In the genomic region with DNA sequence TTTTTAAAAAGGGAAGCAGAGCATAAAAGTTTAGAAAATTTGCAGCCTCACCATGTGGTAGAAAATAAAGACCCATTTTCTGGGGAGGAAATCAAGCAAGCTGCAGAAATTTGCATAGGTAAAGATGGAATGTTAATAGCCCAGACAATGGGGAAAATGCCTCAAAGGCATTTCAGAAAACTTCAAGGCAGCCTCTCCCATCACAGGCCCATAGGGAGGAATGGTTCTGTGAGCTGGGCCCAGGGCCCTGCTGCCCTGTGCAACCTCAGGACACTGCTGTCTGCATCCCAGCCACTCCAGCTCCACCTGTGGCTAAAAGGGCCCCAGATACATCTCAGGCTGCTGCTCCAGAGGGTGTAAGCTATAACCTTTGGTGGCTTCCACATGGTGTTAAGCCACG, we compare ENCODE assay signal across 27 cellular contexts.
"Had no signal": no experiment of that assay in that cellular context is flagged by ENCODE, and none has a peak within 500 bp of the region (broad histone marks: within the 10 kb centered on the region; RNA-seq: fewer than 3 reads in every experiment).

No MANE protein-coding gene starts in this region.

- H3K27ac ChIP-seq: adrenal gland, ascending aorta, brain microvascular endothelial cell, heart left ventricle, left ventricle myocardium inferior, sigmoid colon, transverse colon had no signal

- H3K9me3 ChIP-seq: adrenal gland, ascending aorta, heart left ventricle, left ventricle myocardium inferior, sigmoid colon, transverse colon had no signal

- ATAC-seq: heart left ventricle; natural killer cell; stimulated activated memory B cell treated with anti-CD40 and anti-IgM and Interleukin-4, amounts not matched to agents 10 μg/mL and 1 μg/mL and 100 μg/mL, for 72 hours had no signal

- H3K4me3 Mint-ChIP-seq: activated naive CD4-positive, alpha-beta T cell treated with anti-CD3 and anti-CD28 coated beads for 36 hours; dendritic cell treated with granulocyte-macrophage colony-stimulating factor and Interleukin-4, amounts not matched to agents 40 ng/mL and 50 ng/mL, for 4 days; immature natural killer cell; natural killer cell; stimulated activated memory B cell treated with anti-CD40 and anti-IgM and Interleukin-4, amounts not matched to agents 10 μg/mL and 1 μg/mL and 100 μg/mL, for 72 hours; T-helper 1 cell treated with Interleukin-12 subunit alpha and Interleukin-12 subunit beta and Interleukin-4 antibody, amounts not matched to agents 30 μg/mL and 1 μg/mL, for 36 hours had no signal

- DNase-seq: activated CD4-positive, alpha-beta T cell treated with anti-CD3 and anti-CD28 coated beads, Interleukin-2, amount 50 U/mL, for 1 hour; activated CD8-positive, alpha-beta memory T cell treated with anti-CD3 and anti-CD28 coated beads for 24 hours; activated CD8-positive, alpha-beta memory T cell treated with anti-CD3 and anti-CD28 coated beads, Interleukin-2, amount 50 U/mL, for 4 hours; activated effector memory CD4-positive, alpha-beta T cell treated with Interleukin-2 at 50 U/mL for 16 hours; activated naive CD4-positive, alpha-beta T cell treated with anti-CD3 and anti-CD28 coated beads for 36 hours; activated T-cell treated with anti-CD3 and anti-CD28 coated beads, Interleukin-2, amount 50 U/mL, for 48 hours; adrenal gland; brain microvascular endothelial cell; caudate nucleus; effector CD4-positive, alpha-beta T cell; heart left ventricle; immature natural killer cell; kidney glomerular epithelial cell; left ventricle myocardium inferior; midbrain; natural killer cell; retina; sigmoid colon; stimulated activated CD4-positive, alpha-beta T cell treated with anti-CD3 and anti-CD28 coated beads, Interleukin-15, amount 100 ng/mL, for 24 hours; T1000; transverse colon had no signal

- H3K27ac Mint-ChIP-seq: activated naive CD4-positive, alpha-beta T cell treated with anti-CD3 and anti-CD28 coated beads for 36 hours; dendritic cell treated with granulocyte-macrophage colony-stimulating factor and Interleukin-4, amounts not matched to agents 40 ng/mL and 50 ng/mL, for 4 days; immature natural killer cell; natural killer cell; progenitor cell of endocrine pancreas; stimulated activated memory B cell treated with anti-CD40 and anti-IgM and Interleukin-4, amounts not matched to agents 10 μg/mL and 1 μg/mL and 100 μg/mL, for 72 hours; T-helper 1 cell treated with Interleukin-12 subunit alpha and Interleukin-12 subunit beta and Interleukin-4 antibody, amounts not matched to agents 30 μg/mL and 1 μg/mL, for 36 hours had no signal

- H3K27me3 ChIP-seq: adrenal gland, ascending aorta, brain microvascular endothelial cell, heart left ventricle, sigmoid colon, transverse colon had no signal

- H3K4me1 ChIP-seq: adrenal gland, ascending aorta, heart left ventricle, left ventricle myocardium inferior, sigmoid colon, transverse colon had no signal

- H3K36me3 ChIP-seq: adrenal gland, ascending aorta, brain microvascular endothelial cell, heart left ventricle, left ventricle myocardium inferior, sigmoid colon, transverse colon had no signal

- H3K4me3 ChIP-seq: adrenal gland, ascending aorta, heart left ventricle, left ventricle myocardium inferior, sigmoid colon, smooth muscle cell, transverse colon had no signal

- H3K4me2 ChIP-seq: smooth muscle cell had no signal

- H3K36me3 Mint-ChIP-seq: immature natural killer cell; natural killer cell; stimulated activated memory B cell treated with anti-CD40 and anti-IgM and Interleukin-4, amounts not matched to agents 10 μg/mL and 1 μg/mL and 100 μg/mL, for 72 hours had no signal

- H3K4me1 Mint-ChIP-seq: immature natural killer cell; natural killer cell; stimulated activated memory B cell treated with anti-CD40 and anti-IgM and Interleukin-4, amounts not matched to agents 10 μg/mL and 1 μg/mL and 100 μg/mL, for 72 hours had no signal

- H3K27me3 Mint-ChIP-seq: dendritic cell treated with granulocyte-macrophage colony-stimulating factor and Interleukin-4, amounts not matched to agents 40 ng/mL and 50 ng/mL, for 4 days; progenitor cell of endocrine pancreas; stimulated activated memory B cell treated with anti-CD40 and anti-IgM and Interleukin-4, amounts not matched to agents 10 μg/mL and 1 μg/mL and 100 μg/mL, for 72 hours had no signal
